Comparison of ENCODE assay signal across 8 cellular contexts in the genomic region with DNA sequence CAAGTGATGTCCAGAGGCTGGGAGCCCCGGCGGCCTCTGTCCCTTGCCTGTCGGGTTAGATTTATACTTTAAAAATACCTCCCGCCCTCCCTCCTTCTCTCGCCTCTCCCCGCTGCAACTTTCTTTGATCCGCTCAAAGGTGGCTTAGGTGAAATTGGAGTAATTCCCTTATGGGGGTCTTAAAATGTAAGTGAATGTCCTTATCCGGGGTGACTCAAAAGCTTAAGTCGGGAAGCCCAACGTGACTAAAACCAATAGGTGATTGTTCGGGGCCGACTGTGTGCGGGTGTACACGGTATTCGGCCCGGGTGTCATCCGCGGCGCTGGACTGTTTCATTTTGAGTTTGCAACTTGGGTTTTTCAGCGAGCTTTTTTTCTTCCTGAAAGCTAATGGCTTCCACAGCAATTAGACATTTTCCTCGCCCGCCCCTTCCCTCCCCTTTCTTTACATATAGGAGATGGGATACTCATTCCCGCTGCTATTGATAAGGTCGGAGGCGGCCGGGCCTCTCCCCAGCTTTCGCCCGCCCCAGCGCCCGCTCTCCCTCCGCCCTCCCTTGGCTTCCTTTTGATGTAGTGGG. TPM values are rescaled to one million over a fixed set of nuclear protein-coding genes. Genes with fewer than 3 reads are reported as not detected.
A peak's percentile ranks its signal among the peaks of the same experiment; 100 is the strongest.
DNase-seq lines count a peak whose midpoint lies in the region; ATAC-seq lines count a peak whose summit lies in the region.

No MANE protein-coding gene starts in this region.

- H3K27ac Mint-ChIP-seq in activated T-cell treated with anti-CD3 and anti-CD28 coated beads, Interleukin-2, amount 50 U/mL, for 72 hours, result peak overlapping the region; percentile 93

- H3K36me3 ChIP-seq in iPS-18a (ENCODE audit: control insufficient read depth, low read depth, low read length), result peaks cover 6% of the 10 kb centered on the region

- no peaks in the 10 kb centered on the region for H3K27me3 Mint-ChIP-seq in activated T-cell treated with anti-CD3 and anti-CD28 coated beads, Interleukin-2, amount 50 U/mL, for 72 hours (ENCODE audit: low read depth)

- peak; percentile 15 for ATAC-seq in HG03135 (IDR thresholded peaks at IDR 0.05; ENCODE audit: unreplicated experiment)
- ATAC-seq in activated T-cell treated with anti-CD3 and anti-CD28 coated beads, Interleukin-2, amount 50 U/mL, for 72 hours (replicated peaks in 1 of 2), result peak; percentile 33 to 44

- H3K36me3 Mint-ChIP-seq in activated T-cell treated with anti-CD3 and anti-CD28 coated beads, Interleukin-2, amount 50 U/mL, for 72 hours (ENCODE audit: insufficient read depth in 2 of 2), result peaks cover 16 to 25% of the 10 kb centered on the region in 2 donors

- H3K9me3 ChIP-seq in iPS-18a (ENCODE audit: control insufficient read depth, low read depth, low read length), result no peaks in the 10 kb centered on the region

- H3K27me3 ChIP-seq in iPS-18a (ENCODE audit: control insufficient read depth, insufficient read depth, low read length), result peaks cover 51% of the 10 kb centered on the region

- peaks cover 20% of the 10 kb centered on the region for H3K4me1 ChIP-seq in iPS-18a (ENCODE audit: control insufficient read depth, low read depth, low read length)

- no peak overlapping the region for H3K27ac ChIP-seq in iPS-18a (ENCODE audit: low read length)

- H3K4me1 Mint-ChIP-seq in activated T-cell treated with anti-CD3 and anti-CD28 coated beads, Interleukin-2, amount 50 U/mL, for 72 hours (ENCODE audit: low read depth), result peaks cover 32% of the 10 kb centered on the region

- peak overlapping the region; percentile 59 for H3K9ac ChIP-seq in iPS-18a (ENCODE audit: low read length)

- peak overlapping the region; percentile 88 for H3K4me3 ChIP-seq in iPS-18a (ENCODE audit: low read length)

- peak; percentile 71 for DNase-seq in activated naive CD4-positive, alpha-beta T cell treated with Interleukin-2 at 50 U/mL for 16 hours
- no peak for DNase-seq in activated naive CD4-positive, alpha-beta T cell treated with anti-CD3 and anti-CD28 coated beads, Interleukin-2, amount 50 U/mL, for 16 hours
- peak; percentile 81 to 87 for DNase-seq in activated T-cell treated with anti-CD3 and anti-CD28 coated beads, Interleukin-2, amount 50 U/mL, for 72 hours
- DNase-seq in stimulated activated CD8-positive, alpha-beta memory T cell treated with anti-CD3 and anti-CD28 coated beads, Interleukin-2, amount 100 ng/mL, for 48 hours (ENCODE audit: low read depth in 2 of 2), result peak; percentile 56 to 67
- DNase-seq in ecto neural progenitor cell (ENCODE audit: low spot score) (no peak), middle frontal gyrus (ENCODE audit: extremely low spot score, low spot score) (no peak)

- H3K4me3 Mint-ChIP-seq in activated T-cell treated with anti-CD3 and anti-CD28 coated beads, Interleukin-2, amount 50 U/mL, for 72 hours, result peak overlapping the region; percentile 98 to 99

- H3K9me3 Mint-ChIP-seq in activated T-cell treated with anti-CD3 and anti-CD28 coated beads, Interleukin-2, amount 50 U/mL, for 72 hours, result no peaks in the 10 kb centered on the region

RNA-seq across cellular contexts. Expression of a gene that starts 2.0 kb away (rescaled TPM):
- 100 to 1,000 TPM; 445 to 502 TPM for total RNA-seq in activated T-cell treated with anti-CD3 and anti-CD28 coated beads, Interleukin-2, amount 50 U/mL, for 72 hours

RNA-seq across cellular contexts. Expression of a gene that starts 49.5 kb away (rescaled TPM):
- 10 to 100 TPM; 16.1 to 22.5 TPM for total RNA-seq in activated T-cell treated with anti-CD3 and anti-CD28 coated beads, Interleukin-2, amount 50 U/mL, for 72 hours

Comparison
In these comparisons a context has a peak if more than half of its experiments do, and no peak if none do; other contexts are left out.
1. DNase-seq: peak in activated naive CD4-positive, alpha-beta T cell treated with Interleukin-2 at 50 U/mL for 16 hours (single experiment), activated T-cell treated with anti-CD3 and anti-CD28 coated beads, Interleukin-2, amount 50 U/mL, for 72 hours (2 of 2) and stimulated activated CD8-positive, alpha-beta memory T cell treated with anti-CD3 and anti-CD28 coated beads, Interleukin-2, amount 100 ng/mL, for 48 hours (2 of 2); none in activated naive CD4-positive, alpha-beta T cell treated with anti-CD3 and anti-CD28 coated beads, Interleukin-2, amount 50 U/mL, for 16 hours (single experiment), ecto neural progenitor cell (single experiment) and middle frontal gyrus (single experiment).